In the genomic region with DNA sequence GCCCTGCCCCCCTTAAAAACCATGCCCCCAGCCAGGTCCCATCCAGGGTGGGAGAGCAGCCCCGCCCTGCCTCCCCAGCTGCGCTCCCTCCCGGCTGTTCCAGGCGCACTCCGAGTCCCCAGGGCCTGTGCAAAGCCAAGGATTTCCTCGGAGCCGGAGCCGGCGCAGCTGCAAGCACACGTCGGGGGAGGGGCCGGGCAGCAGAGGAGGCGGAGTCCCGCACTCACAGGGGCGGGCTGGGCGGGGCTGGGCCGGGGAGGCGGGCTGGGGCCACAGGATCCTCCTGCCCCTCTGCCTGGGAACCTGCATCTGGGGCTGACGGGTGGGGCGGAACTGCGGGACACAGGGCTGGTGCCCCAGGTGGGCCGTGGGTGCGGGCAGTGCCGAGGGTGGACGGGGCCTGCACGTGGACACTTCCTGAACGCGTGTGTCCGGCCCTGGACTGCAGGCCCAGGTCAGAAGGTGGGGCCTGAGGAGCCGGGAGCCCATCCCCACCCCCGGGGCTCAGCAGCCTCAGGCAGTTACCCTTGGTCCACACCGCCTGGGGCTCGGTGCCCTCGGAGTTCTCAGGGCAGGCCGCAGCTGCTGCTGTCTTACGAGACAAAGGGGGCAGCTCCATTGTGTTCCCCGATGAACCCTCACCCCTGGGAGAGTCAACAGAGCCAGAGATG, we compare ENCODE assay signal across 9 cellular contexts. TPM values are rescaled to one million over a fixed set of nuclear protein-coding genes. Genes with fewer than 3 reads are reported as not detected.
DNase-seq lines count a peak whose midpoint lies in the region; ATAC-seq and TF ChIP-seq lines count a peak whose summit lies in the region.
"Had no signal": no experiment of that assay in that cellular context is flagged by ENCODE, and none has a peak within 500 bp of the region (broad histone marks: within the 10 kb centered on the region; RNA-seq: fewer than 3 reads in every experiment).

No MANE protein-coding gene starts in this region.

- no peaks in the 10 kb centered on the region for H3K9me3 ChIP-seq in esophagus muscularis mucosa

- TF ChIP-seq POLR2A in esophagus muscularis mucosa (IDR thresholded peaks at IDR 0.05; ENCODE audit: low read depth), result no peak

- H3K27ac ChIP-seq in esophagus muscularis mucosa (replicated peaks in 1 of 4), result no peak overlapping the region
- H3K27ac ChIP-seq: skin epidermis had no signal

- peaks cover 0 to 42% (median 20%) of the 10 kb centered on the region in 4 donors for H3K4me1 ChIP-seq in esophagus muscularis mucosa

- peaks cover 0 to 98% (median 13%) of the 10 kb centered on the region in 4 donors for H3K27me3 ChIP-seq in esophagus muscularis mucosa

- no peak overlapping the region for H3K4me3 ChIP-seq in fibroblast of mammary gland (ENCODE audit: control insufficient read depth, low read depth, low read length)
- peak overlapping the region in 1 of 4 donors; percentile 14 for H3K4me3 ChIP-seq in esophagus muscularis mucosa
- H3K4me3 ChIP-seq: skin epidermis had no signal

- TF ChIP-seq CTCF in fibroblast of mammary gland (conservative IDR thresholded peaks at IDR 0.05; ENCODE audit: control insufficient read depth, insufficient read depth, low read depth, low read length) (no peak), esophagus muscularis mucosa (IDR thresholded peaks at IDR 0.05) (no peak)

- DNase-seq in NCI-H1417 (lab: John Stamatoyannopoulos, UW) (peak in 2 of 3 experiments; percentile 51 to 68), NCI-H1417 treated with DMSO at 0.1 percent for 48 hours (lab: John Stamatoyannopoulos, UW) (no peak), NCI-H345 (lab: John Stamatoyannopoulos, UW) (peak; percentile 61), fibroblast of mammary gland (ENCODE audit: low read depth) (peak; percentile 27), pons (ENCODE audit: low spot score) (peak; percentile 80), esophagus muscularis mucosa (ENCODE audit: extremely low spot score) (no peak), cerebellum (ENCODE audit: low spot score) (no peak)

- H3K36me3 ChIP-seq in esophagus muscularis mucosa, result no peaks in the 10 kb centered on the region

- ATAC-seq in GM21786 (IDR thresholded peaks at IDR 0.05; ENCODE audit: unreplicated experiment), result no peak

- intact Hi-C loops in esophagus muscularis mucosa (cut with DNase I), result no loop called here

- 25% methylated on average over 22 of the region's 37 CpGs for WGBS in esophagus muscularis mucosa

- no peak for TF ChIP-seq EP300 in esophagus muscularis mucosa (IDR thresholded peaks at IDR 0.05)

RNA-seq across cellular contexts. Expression of a gene that starts 24.0 kb away (rescaled TPM):
- total RNA-seq in esophagus muscularis mucosa (not detected), cerebellum (not detected)

RNA-seq across cellular contexts. Expression of a gene that starts 47.5 kb away (rescaled TPM):
- total RNA-seq in esophagus muscularis mucosa (not detected), cerebellum (not detected)

Comparison
In these comparisons a context has a peak if more than half of its experiments do, and no peak if none do; other contexts are left out.
1. DNase-seq: peak in NCI-H1417 (2 of 3), NCI-H345 (single experiment), fibroblast of mammary gland (single experiment) and pons (single experiment); none in NCI-H1417 treated with DMSO at 0.1 percent for 48 hours (single experiment), esophagus muscularis mucosa (single experiment) and cerebellum (single experiment).